Comparison of ENCODE assay signal across 21 cellular contexts in genomic region chr7:91573405-91573804, GRCh38.
DNase-seq lines count a peak whose midpoint lies in the region; ATAC-seq, FAIRE-seq and TF ChIP-seq lines count a peak whose summit lies in the region.
"Had no signal": no experiment of that assay in that cellular context is flagged by ENCODE, and none has a peak within 500 bp of the region (broad histone marks: within the 10 kb centered on the region; RNA-seq: fewer than 3 reads in every experiment).

No MANE protein-coding gene starts in this region.

- BruUV-seq in K562 (replicated peaks; lab: Mats Ljungman, UMichigan): no TSS peak

- intact Hi-C loops in K562 (cut with micrococcal nuclease): no loop called here

- TF ChIP-seq RAD21 in K562 (CRISPR knock-in tag; conservative IDR thresholded peaks at IDR 0.05 in 1 of 2, IDR thresholded peaks at IDR 0.05 in 1 of 2): no peak
- no peak for TF ChIP-seq RAD21 in neural cell (conservative IDR thresholded peaks at IDR 0.05)

- H4K20me1 ChIP-seq in K562 (replicated peaks; ENCODE audit: control insufficient read depth, insufficient read depth, low read length): no peaks in the 10 kb centered on the region
- no peaks in the 10 kb centered on the region for H4K20me1 ChIP-seq in neural cell (ENCODE audit: insufficient read depth)
- H4K20me1 ChIP-seq: BLaER1 treated with 17β-estradiol and CSF1 and Interleukin-3, amounts not matched to agents 10 nM and 100 nM had no signal

- 0% methylated on average over 1 of the region's 1 CpG for WGBS in K562 (ENCODE audit: insufficient coverage, low coverage, missing lambda C conversion rate)

- TF ChIP-seq EP300 in K562 (IDR thresholded peaks at IDR 0.05; ENCODE audit: low read length): no peak
- peak; percentile 84 for TF ChIP-seq EP300 in neural cell (conservative IDR thresholded peaks at IDR 0.05; ENCODE audit: poor library complexity, severe bottlenecking)

- ATAC-seq in K562: no peak
- ATAC-seq: CD8-positive, alpha-beta T cell had no signal

- H3K4me3 ChIP-seq in K562 (no peak overlapping the region), neural cell (ENCODE audit: low read length) (no peak overlapping the region)
- H3K4me3 ChIP-seq: BLaER1 treated with 17β-estradiol and CSF1 and Interleukin-3, amounts not matched to agents 10 nM and 100 nM had no signal

- no peaks in the 10 kb centered on the region for H3K9me2 ChIP-seq in neural cell (ENCODE audit: insufficient read depth, low read length)

- no peak overlapping the region for H3K27ac ChIP-seq in K562 (ENCODE audit: extremely low read depth, low read depth, low read length)
- H3K27ac ChIP-seq in neural cell (ENCODE audit: low read length): no peak overlapping the region
- H3K27ac ChIP-seq: BLaER1 treated with 17β-estradiol and CSF1 and Interleukin-3, amounts not matched to agents 10 nM and 100 nM; C4-2B had no signal

- H3K9me3 ChIP-seq in K562 (replicated peaks; ENCODE audit: control insufficient read depth, insufficient read depth, low read depth, low read length) (no peaks in the 10 kb centered on the region), neural cell (ENCODE audit: low read length) (no peaks in the 10 kb centered on the region)
- H3K9me3 ChIP-seq: BLaER1 treated with 17β-estradiol and CSF1 and Interleukin-3, amounts not matched to agents 10 nM and 100 nM; Caco-2 had no signal

- no peaks in the 10 kb centered on the region for H3K27me3 ChIP-seq in K562 (ENCODE audit: control insufficient read depth in 2 of 2, insufficient read depth in 2 of 2, low read length in 2 of 2)
- no peaks in the 10 kb centered on the region for H3K27me3 ChIP-seq in neural cell (ENCODE audit: insufficient read depth, low read depth, low read length)
- H3K27me3 ChIP-seq: BLaER1 treated with 17β-estradiol and CSF1 and Interleukin-3, amounts not matched to agents 10 nM and 100 nM had no signal

- DNase-seq in K562 (ENCODE audit: extremely low read depth in 1 of 4, low spot score in 3 of 4) (no peak), kidney tubule cell (ENCODE audit: low spot score) (peak; percentile 30), NCI-H2081 (lab: John Stamatoyannopoulos, UW) (no peak), NCI-H2227 (lab: John Stamatoyannopoulos, UW; ENCODE audit: unreplicated experiment) (no peak)
- DNase-seq: 8988T; ACHN; AML-193; Caco-2; Calu3; CD4-positive, alpha-beta T cell; CD8-positive, alpha-beta T cell; DMS79 treated with DMSO at 0.1 percent for 48 hours; GF-D8 had no signal

- FAIRE-seq in K562 (lab: Jason Lieb, UNC): no peak
- FAIRE-seq: A204.1, D721Med, G401.6, GM12891, GM19239 had no signal

- H3K36me3 ChIP-seq in K562 (ENCODE audit: control insufficient read depth, insufficient read depth, low read length) (no peaks in the 10 kb centered on the region), neural cell (ENCODE audit: insufficient read depth, low read length) (no peaks in the 10 kb centered on the region)
- H3K36me3 ChIP-seq: BLaER1 treated with 17β-estradiol and CSF1 and Interleukin-3, amounts not matched to agents 10 nM and 100 nM had no signal

- TF ChIP-seq CTCF in K562 (IDR thresholded peaks at IDR 0.05 in 2 of 3, conservative IDR thresholded peaks at IDR 0.05 in 1 of 3; ENCODE audit: insufficient read depth in 2 of 3, low read depth in 1 of 3, low read length in 3 of 3) (no peak), neural cell (IDR thresholded peaks at IDR 0.05; ENCODE audit: poor library complexity, severe bottlenecking) (no peak)

- no peak overlapping the region for H2AFZ ChIP-seq in K562 (ENCODE audit: low read depth, low read length)
- H2AFZ ChIP-seq in neural cell (ENCODE audit: low read depth, low read length): no peak overlapping the region

- no peak for TF ChIP-seq POLR2A in K562 (conservative IDR thresholded peaks at IDR 0.05)

- H3K4me2 ChIP-seq in K562 (ENCODE audit: insufficient read depth, low read length): no peak overlapping the region
- H3K4me2 ChIP-seq in neural cell (ENCODE audit: low read length): no peak overlapping the region
- H3K4me2 ChIP-seq: BLaER1 treated with 17β-estradiol and CSF1 and Interleukin-3, amounts not matched to agents 10 nM and 100 nM had no signal

- no peaks in the 10 kb centered on the region for H3K79me2 ChIP-seq in K562 (ENCODE audit: control insufficient read depth, insufficient read depth, low read length)
- H3K79me2 ChIP-seq in neural cell (replicated peaks; ENCODE audit: insufficient read depth, low read length): no peaks in the 10 kb centered on the region

- no peaks in the 10 kb centered on the region; a peak in 3 of 5 replicates for H3K4me1 ChIP-seq in K562 (replicated peaks in 1 of 2; ENCODE audit: control insufficient read depth in 2 of 2, insufficient read depth in 2 of 2, low read length in 2 of 2)
- H3K4me1 ChIP-seq: BLaER1 treated with 17β-estradiol and CSF1 and Interleukin-3, amounts not matched to agents 10 nM and 100 nM; Caco-2 had no signal

- POLR2A ChIA-PET in K562 (lab: Yijun Ruan, JAX): no interaction called here

- H3K9ac ChIP-seq in K562 (ENCODE audit: insufficient read depth in 1 of 2, low read depth in 2 of 2, low read length in 2 of 2): no peak overlapping the region
- H3K9ac ChIP-seq in neural cell (ENCODE audit: low read length): no peak overlapping the region
- H3K9ac ChIP-seq: BLaER1 treated with 17β-estradiol and CSF1 and Interleukin-3, amounts not matched to agents 10 nM and 100 nM had no signal

- in situ Hi-C loops in K562 (cut with MboI): no loop called here

- H3K9me1 ChIP-seq in K562 (ENCODE audit: control insufficient read depth, insufficient read depth, low read length): no peaks in the 10 kb centered on the region

- CTCF ChIA-PET in K562 (lab: Yijun Ruan, JAX; ENCODE audit: low intra/inter-chr PET ratio): no interaction called here

- H3F3A ChIP-seq in neural cell (ENCODE audit: insufficient read depth, low read length, poor library complexity, severe bottlenecking): no peaks in the 10 kb centered on the region

TF ChIP-seq in K562, 482 proteins besides CTCF, POLR2A, EP300 and RAD21 (continues in another document):
- TF ChIP-seq MEIS2 (IDR thresholded peaks at IDR 0.05; ENCODE audit: partially characterized antibody): peak; percentile 24
- no peak for TF ChIP-seq PBX2 (CRISPR knock-in tag; IDR thresholded peaks at IDR 0.05; ENCODE audit: low read depth)
- peak; percentile 47 for TF ChIP-seq PBX2 (tag; conservative IDR thresholded peaks at IDR 0.05; ENCODE audit: low read depth)
- TF ChIP-seq SMARCA5 (IDR thresholded peaks at IDR 0.05): no peak
- no peak for TF ChIP-seq KAT8 (IDR thresholded peaks at IDR 0.05; ENCODE audit: low read depth)
- TF ChIP-seq PYGO2 (tag; IDR thresholded peaks at IDR 0.05): no peak

TF ChIP-seq in neural cell, 6 proteins besides CTCF, POLR2A, EP300 and RAD21:
- TF ChIP-seq POLR2AphosphoS5 (IDR thresholded peaks at IDR 0.05): peak; percentile 55
- no peak for TF ChIP-seq SMC3 (conservative IDR thresholded peaks at IDR 0.05; ENCODE audit: poor library complexity)
TF ChIP-seq in neural cell: peak in this region for 1.
